1 cellular context compared by ENCODE assay signal in genomic region chr9:97237951-97238851, GRCh38.
A peak's percentile ranks its signal among the peaks of the same experiment; 100 is the strongest.
TF ChIP-seq lines count a peak whose summit lies in the region.

No MANE protein-coding gene starts in this region.

TF ChIP-seq in HepG2, 621 proteins besides CTCF, POLR2A, EP300 and RAD21 (continued from another document and continues in another):
- TF ChIP-seq MNT (IDR thresholded peaks at IDR 0.05) (no peak), MYPOP (CRISPR knock-in tag; IDR thresholded peaks at IDR 0.05) (peak; percentile 73), ZNF564 (CRISPR knock-in tag; IDR thresholded peaks at IDR 0.05) (0 out of 2 replicates have a peak, but pooled peaks have one; percentile 47), ZNF234 (CRISPR knock-in tag; conservative IDR thresholded peaks at IDR 0.05) (0 out of 2 replicates have a peak, but pooled peaks have one; percentile 62), MXI1 (IDR thresholded peaks at IDR 0.05; ENCODE audit: borderline replicate concordance, low read depth, low read length) (0 out of 3 replicates have a peak, but pooled peaks have one; percentile 24), GABPB1 (CRISPR knock-in tag; IDR thresholded peaks at IDR 0.05) (peak; percentile 81), CCDC6 (CRISPR knock-in tag; IDR thresholded peaks at IDR 0.05) (peak; percentile 62; the same call in 1 of the 2 replicates), SNAI1 (CRISPR knock-in tag; IDR thresholded peaks at IDR 0.05; ENCODE audit: borderline replicate concordance) (no peak), GABPA (IDR thresholded peaks at IDR 0.05; ENCODE audit: low read depth, low read length) (no peak), GABPA (CRISPR knock-in tag; IDR thresholded peaks at IDR 0.05; ENCODE audit: low read depth) (0 out of 2 replicates have a peak, but pooled peaks have one; percentile 38), CHCHD3 (CRISPR knock-in tag; IDR thresholded peaks at IDR 0.05) (0 out of 2 replicates have a peak, but pooled peaks have one; percentile 47), ZNF275 (CRISPR knock-in tag; IDR thresholded peaks at IDR 0.05; ENCODE audit: borderline replicate concordance) (no peak), NR2C2 (CRISPR knock-in tag; IDR thresholded peaks at IDR 0.05; ENCODE audit: borderline replicate concordance) (0 out of 2 replicates have a peak, but pooled peaks have one; percentile 36), DZIP1 (CRISPR knock-in tag; IDR thresholded peaks at IDR 0.05) (no peak; the same call in 1 of the 2 replicates), SIN3B (IDR thresholded peaks at IDR 0.05; ENCODE audit: low read length) (no peak), ZNF710 (CRISPR knock-in tag; IDR thresholded peaks at IDR 0.05; ENCODE audit: borderline replicate concordance) (no peak), CHD2 (IDR thresholded peaks at IDR 0.05; ENCODE audit: low read depth, low read length) (peak; percentile 24; the same call in 1 of the 2 replicates), NRL (CRISPR knock-in tag; IDR thresholded peaks at IDR 0.05; ENCODE audit: borderline replicate concordance) (peak; percentile 51; the same call in 1 of the 2 replicates), AKNA (CRISPR knock-in tag; IDR thresholded peaks at IDR 0.05; ENCODE audit: borderline replicate concordance) (no peak), MEIS2 (CRISPR knock-in tag; IDR thresholded peaks at IDR 0.05) (peak; percentile 51), RXRB (CRISPR knock-in tag; IDR thresholded peaks at IDR 0.05; ENCODE audit: borderline replicate concordance) (no peak), ZNF264 (CRISPR knock-in tag; IDR thresholded peaks at IDR 0.05) (no peak), ZNF609 (CRISPR knock-in tag; IDR thresholded peaks at IDR 0.05; ENCODE audit: borderline replicate concordance) (no peak), ZNF331 (CRISPR knock-in tag; IDR thresholded peaks at IDR 0.05) (no peak), GMEB1 (CRISPR knock-in tag; IDR thresholded peaks at IDR 0.05; ENCODE audit: borderline replicate concordance) (peak; percentile 87), ZNF136 (CRISPR knock-in tag; IDR thresholded peaks at IDR 0.05; ENCODE audit: low read depth) (no peak), MYC (CRISPR knock-in tag; IDR thresholded peaks at IDR 0.05; ENCODE audit: borderline replicate concordance) (peak; percentile 82), ZSCAN31 (CRISPR knock-in tag; IDR thresholded peaks at IDR 0.05; ENCODE audit: low read depth) (no peak), RFXAP (CRISPR knock-in tag; IDR thresholded peaks at IDR 0.05; ENCODE audit: borderline replicate concordance) (no peak), ZNF160 (CRISPR knock-in tag; IDR thresholded peaks at IDR 0.05) (peak; percentile 72; the same call in 1 of the 2 replicates), PAF1 (CRISPR knock-in tag; IDR thresholded peaks at IDR 0.05) (no peak), ZNF207 (IDR thresholded peaks at IDR 0.05; ENCODE audit: borderline replicate concordance) (no peak), LRRFIP1 (CRISPR knock-in tag; conservative IDR thresholded peaks at IDR 0.05) (no peak)
